Comparison of ENCODE assay signal across 16 cellular contexts in the genomic region with DNA sequence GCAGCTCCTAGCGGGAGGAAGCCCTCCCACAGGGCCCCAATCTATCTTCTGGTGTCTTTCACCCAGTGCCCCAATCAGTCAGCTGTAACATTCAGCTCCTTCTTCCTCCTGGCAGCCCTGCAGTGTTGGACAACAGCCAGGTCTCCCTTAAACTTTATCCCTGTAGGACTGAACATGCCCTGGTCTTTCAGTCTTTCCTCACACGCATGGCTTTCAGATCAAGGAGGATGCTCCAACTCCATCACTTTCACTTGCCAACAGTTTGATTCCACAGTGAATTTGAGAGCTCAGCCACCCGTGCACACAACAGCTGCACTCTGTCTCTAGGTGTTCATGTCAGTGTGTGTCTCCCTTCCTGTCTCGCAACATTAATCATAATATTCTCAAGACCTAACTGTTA. TPM values are rescaled to one million over a fixed set of nuclear protein-coding genes. Genes with fewer than 3 reads are reported as not detected.
DNase-seq lines count a peak whose midpoint lies in the region; ATAC-seq, FAIRE-seq and TF ChIP-seq lines count a peak whose summit lies in the region.
"Had no signal": no experiment of that assay in that cellular context is flagged by ENCODE, and none has a peak within 500 bp of the region (broad histone marks: within the 10 kb centered on the region; RNA-seq: fewer than 3 reads in every experiment).

No MANE protein-coding gene starts in this region.

- no peak overlapping the region for H2BK20ac ChIP-seq in IMR-90 (ENCODE audit: low read depth, low read length)

- H4K20me1 ChIP-seq in IMR-90 (ENCODE audit: insufficient read depth, low read length), result no peaks in the 10 kb centered on the region

- TF ChIP-seq CTCF in IMR-90 (conservative IDR thresholded peaks at IDR 0.05; ENCODE audit: low read depth, low read length), result no peak
- no peak for TF ChIP-seq CTCF in activated CD8-positive, alpha-beta T cell treated with anti-CD3 and anti-CD28 coated beads for 36 hours (IDR thresholded peaks at IDR 0.05)

- 0 out of 2 replicates have a peak, but pooled peaks cover 4% of the 10 kb centered on the region for H3K9me1 ChIP-seq in IMR-90 (ENCODE audit: insufficient read depth, low read length)

- peak overlapping the region; percentile 9 for H2AFZ ChIP-seq in IMR-90 (replicated peaks; ENCODE audit: low read length, poor library complexity)

- no peaks in the 10 kb centered on the region for H3K4me1 Mint-ChIP-seq in activated CD8-positive, alpha-beta T cell treated with anti-CD3 and anti-CD28 coated beads for 36 hours (ENCODE audit: low read depth)
- no peaks in the 10 kb centered on the region for H3K4me1 Mint-ChIP-seq in activated naive CD8-positive, alpha-beta T cell treated with anti-CD3 and anti-CD28 coated beads for 36 hours
- H3K4me1 Mint-ChIP-seq: activated CD4-positive, alpha-beta T cell treated with anti-CD3 and anti-CD28 coated beads, Interleukin-2, amount 10 ng/mL, durations not matched to agents 24 days and 14 days had no signal

- H2AK9ac ChIP-seq in IMR-90 (replicated peaks; ENCODE audit: low read depth, low read length, poor library complexity), result no peak overlapping the region

- H3K4me1 ChIP-seq in IMR-90 (ENCODE audit: control insufficient read depth, insufficient read depth, low read length), result peaks cover 5% of the 10 kb centered on the region
- H3K4me1 ChIP-seq: heart left ventricle had no signal

- H2AK5ac ChIP-seq in IMR-90 (ENCODE audit: low read depth, low read length), result no peak overlapping the region

- ATAC-seq in GM18867 (IDR thresholded peaks at IDR 0.05; ENCODE audit: unreplicated experiment) (peak; percentile 68), GM21825 (IDR thresholded peaks at IDR 0.05; ENCODE audit: unreplicated experiment) (peak; percentile 53), IMR-90 (ENCODE audit: low read depth) (no peak)
- no peak for ATAC-seq in activated CD8-positive, alpha-beta T cell treated with anti-CD3 and anti-CD28 coated beads for 36 hours
- ATAC-seq: heart left ventricle had no signal

- DNase-seq in IMR-90 (no peak), myocyte (ENCODE audit: low read depth) (peak; percentile 18), KBM-7 (no peak), urothelium cell line (ENCODE audit: low spot score) (no peak)
- DNase-seq in activated CD8-positive, alpha-beta T cell treated with anti-CD3 and anti-CD28 coated beads for 36 hours, result no peak
- DNase-seq in activated naive CD8-positive, alpha-beta T cell treated with anti-CD3 and anti-CD28 coated beads for 36 hours, result no peak
- DNase-seq: activated CD4-positive, alpha-beta T cell treated with anti-CD3 and anti-CD28 coated beads, Interleukin-2, amount 10 ng/mL, durations not matched to agents 24 days and 14 days; heart left ventricle; NCI-H2029 treated with DMSO at 0.1 percent for 48 hours; stimulated activated naive CD4-positive, alpha-beta T cell had no signal

- no peak overlapping the region for H3K4me3 Mint-ChIP-seq in activated CD8-positive, alpha-beta T cell treated with anti-CD3 and anti-CD28 coated beads for 36 hours
- no peak overlapping the region for H3K4me3 Mint-ChIP-seq in activated naive CD8-positive, alpha-beta T cell treated with anti-CD3 and anti-CD28 coated beads for 36 hours
- H3K4me3 Mint-ChIP-seq: activated CD4-positive, alpha-beta T cell treated with anti-CD3 and anti-CD28 coated beads, Interleukin-2, amount 10 ng/mL, durations not matched to agents 24 days and 14 days; activated naive CD8-positive, alpha-beta T cell had no signal

- no peak overlapping the region for H3K18ac ChIP-seq in IMR-90 (ENCODE audit: low read depth, low read length)

- H4K5ac ChIP-seq in IMR-90 (ENCODE audit: low read depth, low read length), result no peak overlapping the region

- no peaks in the 10 kb centered on the region for H3K36me3 Mint-ChIP-seq in activated CD8-positive, alpha-beta T cell treated with anti-CD3 and anti-CD28 coated beads for 36 hours (ENCODE audit: low read depth)
- H3K36me3 Mint-ChIP-seq in activated naive CD8-positive, alpha-beta T cell treated with anti-CD3 and anti-CD28 coated beads for 36 hours, result no peaks in the 10 kb centered on the region
- H3K36me3 Mint-ChIP-seq: activated naive CD8-positive, alpha-beta T cell had no signal

- no peak overlapping the region for H3K4me3 ChIP-seq in IMR-90 (ENCODE audit: insufficient read depth, low read depth, low read length)
- H3K4me3 ChIP-seq: heart left ventricle, SK-N-MC had no signal

- H3K9me3 ChIP-seq in IMR-90 (ENCODE audit: control insufficient read depth, insufficient read depth, low read length), result no peaks in the 10 kb centered on the region
- H3K9me3 ChIP-seq: heart left ventricle had no signal

- no peaks in the 10 kb centered on the region for H3K9me3 Mint-ChIP-seq in activated CD8-positive, alpha-beta T cell treated with anti-CD3 and anti-CD28 coated beads for 36 hours
- H3K9me3 Mint-ChIP-seq in activated naive CD8-positive, alpha-beta T cell treated with anti-CD3 and anti-CD28 coated beads for 36 hours, result peaks cover 1% of the 10 kb centered on the region
- H3K9me3 Mint-ChIP-seq: activated CD4-positive, alpha-beta T cell treated with anti-CD3 and anti-CD28 coated beads, Interleukin-2, amount 10 ng/mL, durations not matched to agents 24 days and 14 days had no signal

- no peak overlapping the region for H4K8ac ChIP-seq in IMR-90 (ENCODE audit: low read depth in 2 of 2, low read length in 2 of 2)

- no peak overlapping the region for H2BK15ac ChIP-seq in IMR-90 (ENCODE audit: low read depth, low read length)

- FAIRE-seq in urothelium cell line (lab: Jason Lieb, UNC), result no peak
- FAIRE-seq: D721Med had no signal

- peaks cover 7% of the 10 kb centered on the region for H3K27me3 Mint-ChIP-seq in activated CD8-positive, alpha-beta T cell treated with anti-CD3 and anti-CD28 coated beads for 36 hours
- H3K27me3 Mint-ChIP-seq in activated naive CD8-positive, alpha-beta T cell treated with anti-CD3 and anti-CD28 coated beads for 36 hours, result peaks cover 3% of the 10 kb centered on the region

- CTCF ChIA-PET in IMR-90 (lab: Yijun Ruan, JAX), result no interaction called here
- CTCF ChIA-PET in activated CD8-positive, alpha-beta T cell treated with anti-CD3 and anti-CD28 coated beads for 36 hours (lab: Charles Lee), result interaction anchor here (1.7 kb wide), 1 partner anchor 22 kb away, joined by 6 read pairs; no protein-coding TSS in a partner anchor

- H3K56ac ChIP-seq in IMR-90 (ENCODE audit: extremely low read depth, insufficient read depth, low read length), result no peak overlapping the region

- H4K91ac ChIP-seq in IMR-90 (ENCODE audit: insufficient read depth, low read depth, low read length), result no peak overlapping the region

- WGBS in IMR-90 (ENCODE audit: extremely low coverage in 2 of 2, insufficient read length in 1 of 2), 2 experiments, result 38% methylated on average over 1 of the region's 4 CpGs; no CpG with 5 or more reads in 1 of the 2 experiments

- H3K27me3 ChIP-seq in IMR-90 (ENCODE audit: control insufficient read depth, insufficient read depth, low read length), result no peaks in the 10 kb centered on the region
- H3K27me3 ChIP-seq: heart left ventricle had no signal

- H3K14ac ChIP-seq in IMR-90 (replicated peaks; ENCODE audit: low read depth, low read length), result no peak overlapping the region

- dilution Hi-C loops in IMR-90 (cut with HindIII; ENCODE audit: low sequenced_read_pairs, unreplicated experiment), result no loop called here

- H2BK5ac ChIP-seq in IMR-90 (ENCODE audit: low read depth, low read length, poor library complexity, severe bottlenecking), result no peak overlapping the region

- intact Hi-C loops in IMR-90 (cut with micrococcal nuclease), result no loop called here
- intact Hi-C loops in activated CD8-positive, alpha-beta T cell treated with anti-CD3 and anti-CD28 coated beads for 36 hours (cut with micrococcal nuclease), result no loop called here

- TF ChIP-seq POLR2A in IMR-90 (IDR thresholded peaks at IDR 0.05; ENCODE audit: low read depth, low read length), result no peak

- no peak overlapping the region for H3K27ac Mint-ChIP-seq in activated CD8-positive, alpha-beta T cell treated with anti-CD3 and anti-CD28 coated beads for 36 hours
- no peak overlapping the region for H3K27ac Mint-ChIP-seq in activated naive CD8-positive, alpha-beta T cell treated with anti-CD3 and anti-CD28 coated beads for 36 hours
- H3K27ac Mint-ChIP-seq: activated CD4-positive, alpha-beta T cell treated with anti-CD3 and anti-CD28 coated beads, Interleukin-2, amount 10 ng/mL, durations not matched to agents 24 days and 14 days; activated naive CD8-positive, alpha-beta T cell had no signal

- no peak overlapping the region for H3K9ac ChIP-seq in IMR-90 (ENCODE audit: low read depth, low read length)

- TF ChIP-seq RAD21 in IMR-90 (IDR thresholded peaks at IDR 0.05; ENCODE audit: low read length), result no peak

- no peak overlapping the region for H3K23ac ChIP-seq in IMR-90 (ENCODE audit: low read depth, low read length)

- no peak overlapping the region for H3K4ac ChIP-seq in IMR-90 (ENCODE audit: low read depth, low read length)

- no peaks in the 10 kb centered on the region for H3K79me1 ChIP-seq in IMR-90 (ENCODE audit: low read depth in 1 of 2, low read length in 2 of 2)

- H2BK120ac ChIP-seq in IMR-90 (ENCODE audit: low read depth, low read length), result no peak overlapping the region; the same call in 1 of the 2 replicates

- no TSS peak for BruUV-seq in IMR-90 (replicated peaks; lab: Mats Ljungman, UMichigan)

- H3K36me3 ChIP-seq in IMR-90 (ENCODE audit: control insufficient read depth, insufficient read depth, low read length), result no peaks in the 10 kb centered on the region
- H3K36me3 ChIP-seq: heart left ventricle had no signal

- in situ Hi-C loops in IMR-90 (cut with MboI; ENCODE audit: low sequenced_read_pairs), result no loop called here
- in situ Hi-C loops in KBM-7 (cut with MboI; ENCODE audit: low pct_unique_long_range_greater_than_20kb, low sequenced_read_pairs), result no loop called here

- H3K27ac ChIP-seq in IMR-90 (ENCODE audit: insufficient read depth, low read length), result no peak overlapping the region
- H3K27ac ChIP-seq: heart left ventricle, SK-N-MC had no signal

- no peak overlapping the region for H3K4me2 ChIP-seq in IMR-90 (ENCODE audit: low read depth, low read length)

- POLR2A ChIA-PET in IMR-90 (lab: Charles Lee; ENCODE audit: unreplicated experiment), result no interaction called here
- POLR2A ChIA-PET in activated CD8-positive, alpha-beta T cell treated with anti-CD3 and anti-CD28 coated beads for 36 hours (lab: Charles Lee), result no interaction called here

RNA-seq across cellular contexts. Expression of a gene that starts 28.5 kb away (rescaled TPM):
- 0.90 and 1.1 TPM in 2 replicates for total RNA-seq in IMR-90 (2012; rRNA removed)
- polyA plus RNA-seq in IMR-90 (2012; rRNA removed), result 0.60 and 0.91 TPM in 2 replicates
- 0.10 and 0.15 TPM in 2 replicates for polyA plus RNA-seq in IMR-90 (2012; cell fraction: cytosol; rRNA removed)
- polyA plus RNA-seq in IMR-90 (2012; cell fraction: nucleus; rRNA removed; ENCODE audit: low replicate concordance), result 0.23 and 0.68 TPM in 2 replicates
- 1.3 and 1.8 TPM in 2 replicates for total RNA-seq in myocyte
- 1.0 TPM for polyA plus RNA-seq in myocyte (2012)
- 1 to 10 TPM; 6.6 to 6.8 TPM for total RNA-seq in activated CD8-positive, alpha-beta T cell treated with anti-CD3 and anti-CD28 coated beads for 36 hours
- total RNA-seq in activated naive CD8-positive, alpha-beta T cell treated with anti-CD3 and anti-CD28 coated beads for 36 hours, result 1 to 10 TPM; 4.0 to 4.4 TPM

RNA-seq across cellular contexts. Expression of a gene that starts 28.5 kb away (rescaled TPM):
- total RNA-seq in IMR-90 (2012; rRNA removed), result not detected in 2 replicates
- polyA plus RNA-seq in IMR-90 (2012; rRNA removed), result not detected in 2 replicates
- polyA plus RNA-seq in IMR-90 (2012; cell fraction: cytosol; rRNA removed), result 0.02 TPM in 1 of 2 replicates, not detected in the other
- polyA plus RNA-seq in IMR-90 (2012; cell fraction: nucleus; rRNA removed; ENCODE audit: low replicate concordance), result not detected in 2 replicates
- total RNA-seq in myocyte, result not detected in 2 replicates
- not detected for polyA plus RNA-seq in myocyte (2012)
- total RNA-seq in activated CD8-positive, alpha-beta T cell treated with anti-CD3 and anti-CD28 coated beads for 36 hours, result under 1 TPM in 1 of 2 experiments, not detected in 1; 0.18 TPM
- total RNA-seq in activated naive CD8-positive, alpha-beta T cell treated with anti-CD3 and anti-CD28 coated beads for 36 hours, result under 1 TPM; 0.18 to 0.49 TPM
- total RNA-seq: heart left ventricle had no signal
- polyA plus RNA-seq: heart left ventricle had no signal

RNA-seq across cellular contexts. Expression of a gene that starts 28.6 kb away (rescaled TPM):
- total RNA-seq in IMR-90 (2012; rRNA removed), result not detected in 2 replicates
- polyA plus RNA-seq in IMR-90 (2012; rRNA removed), result not detected in 2 replicates
- not detected in 2 replicates for polyA plus RNA-seq in IMR-90 (2012; cell fraction: cytosol; rRNA removed)
- polyA plus RNA-seq in IMR-90 (2012; cell fraction: nucleus; rRNA removed; ENCODE audit: low replicate concordance), result not detected in 2 replicates
- not detected in 2 replicates for total RNA-seq in myocyte
- polyA plus RNA-seq in myocyte (2012), result not detected
- total RNA-seq in activated CD8-positive, alpha-beta T cell treated with anti-CD3 and anti-CD28 coated beads for 36 hours, result not detected
- not detected for total RNA-seq in activated naive CD8-positive, alpha-beta T cell treated with anti-CD3 and anti-CD28 coated beads for 36 hours
- total RNA-seq: activated CD4-positive, alpha-beta T cell treated with anti-CD3 and anti-CD28 coated beads, Interleukin-2, amount 10 ng/mL, durations not matched to agents 24 days and 14 days; dermis microvascular lymphatic vessel endothelial cell had no signal
- polyA plus RNA-seq: heart left ventricle had no signal

Comparison
In these comparisons a context has a peak if more than half of its experiments do, and no peak if none do; other contexts are left out.
1. ATAC-seq: peak in GM18867 (single experiment) and GM21825 (single experiment); none in IMR-90 (single experiment) and activated CD8-positive, alpha-beta T cell treated with anti-CD3 and anti-CD28 coated beads for 36 hours (single experiment).